In the genomic region with DNA sequence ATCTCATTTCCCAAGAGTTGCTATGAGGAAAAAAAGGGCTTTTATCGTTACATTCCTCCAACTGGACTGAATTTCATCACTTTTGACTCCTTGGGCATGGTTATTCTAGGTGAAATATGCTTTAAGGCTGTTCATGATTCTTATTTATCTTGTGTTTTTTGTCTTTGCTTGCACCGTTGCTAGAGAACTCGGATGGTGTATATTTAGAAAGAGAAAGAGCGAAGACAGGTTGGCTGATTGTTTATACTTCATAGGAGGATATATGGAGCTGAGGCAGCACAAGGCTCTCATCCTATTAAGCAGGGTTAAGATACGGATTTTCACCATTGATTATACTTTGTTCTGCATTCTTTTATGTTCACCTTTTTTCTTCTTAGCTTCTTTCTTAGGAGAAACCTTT, we compare ENCODE assay signal across 25 cellular contexts.
"Had no signal": no experiment of that assay in that cellular context is flagged by ENCODE, and none has a peak within 500 bp of the region (broad histone marks: within the 10 kb centered on the region; RNA-seq: fewer than 3 reads in every experiment).

No MANE protein-coding gene starts in this region.

- H3K4me3 ChIP-seq: dorsolateral prefrontal cortex, gastrocnemius medialis, heart left ventricle, hepatocyte, lung, right atrium auricular region, thoracic aorta, tibial nerve, upper lobe of left lung had no signal

- H3K9me3 ChIP-seq: gastrocnemius medialis, heart left ventricle, right atrium auricular region, thoracic aorta, tibial nerve, upper lobe of left lung had no signal

- H3K4me2 ChIP-seq: hepatocyte had no signal

- H3K4me1 ChIP-seq: gastrocnemius medialis, heart left ventricle, parathyroid adenoma, right atrium auricular region, tibial nerve, upper lobe of left lung had no signal

- ATAC-seq: gastrocnemius medialis; heart left ventricle; left lobe of liver; natural killer cell; sciatic nerve; stimulated activated effector memory CD8-positive, alpha-beta T cell treated with anti-CD3 and anti-CD28 coated beads, Interleukin-12 subunit alpha, Interleukin-12 subunit beta, amount 100 ng/mL, for 72 hours; stimulated activated naive CD8-positive, alpha-beta T cell treated with anti-CD3 and anti-CD28 coated beads, Interleukin-15, Interleukin-2, amounts not matched to agents 100 U/mL and 50 U/mL, for 24 hours had no signal

- H3K27me3 Mint-ChIP-seq: progenitor cell of endocrine pancreas had no signal

- DNase-seq: cerebellar nuclear complex; dorsolateral prefrontal cortex; effector CD4-positive, alpha-beta T cell; foreskin fibroblast; gastrocnemius medialis; heart left ventricle; kidney; natural killer cell; occipital lobe; stimulated activated CD4-positive, alpha-beta T cell treated with anti-CD3 and anti-CD28 coated beads, Interleukin-2, amount 100 ng/mL, for 24 hours; stimulated activated CD4-positive, alpha-beta T cell treated with anti-CD3 and anti-CD28 coated beads, Interleukin-4, amount 100 ng/mL, for 24 hours; stimulated activated naive CD8-positive, alpha-beta T cell treated with anti-CD3 and anti-CD28 coated beads, Interleukin-15, Interleukin-2, amounts not matched to agents 100 U/mL and 50 U/mL, for 24 hours; upper lobe of left lung had no signal

- H3K36me3 ChIP-seq: gastrocnemius medialis, heart left ventricle, right atrium auricular region, thoracic aorta, tibial nerve, upper lobe of left lung had no signal

- H3K9ac ChIP-seq: parathyroid adenoma had no signal

- H3K27ac ChIP-seq: dorsolateral prefrontal cortex, gastrocnemius medialis, hepatocyte, parathyroid adenoma, right atrium auricular region, thoracic aorta, tibial nerve, upper lobe of left lung had no signal

- H3K4me3 Mint-ChIP-seq: memory B cell; natural killer cell; stimulated activated effector memory CD8-positive, alpha-beta T cell treated with anti-CD3 and anti-CD28 coated beads, Interleukin-12 subunit alpha, Interleukin-12 subunit beta, amount 100 ng/mL, for 72 hours had no signal

- H3K27ac Mint-ChIP-seq: memory B cell; natural killer cell; progenitor cell of endocrine pancreas; stimulated activated effector memory CD8-positive, alpha-beta T cell treated with anti-CD3 and anti-CD28 coated beads, Interleukin-12 subunit alpha, Interleukin-12 subunit beta, amount 100 ng/mL, for 72 hours had no signal

- FAIRE-seq: urothelium cell line had no signal

- H3K9me3 Mint-ChIP-seq: memory B cell; natural killer cell; stimulated activated effector memory CD8-positive, alpha-beta T cell treated with anti-CD3 and anti-CD28 coated beads, Interleukin-12 subunit alpha, Interleukin-12 subunit beta, amount 100 ng/mL, for 72 hours had no signal

- H3K27me3 ChIP-seq: gastrocnemius medialis, hepatocyte, right atrium auricular region, tibial nerve, upper lobe of left lung had no signal

- H3K36me3 Mint-ChIP-seq: memory B cell; natural killer cell; stimulated activated effector memory CD8-positive, alpha-beta T cell treated with anti-CD3 and anti-CD28 coated beads, Interleukin-12 subunit alpha, Interleukin-12 subunit beta, amount 100 ng/mL, for 72 hours had no signal

- H3K4me1 Mint-ChIP-seq: memory B cell; natural killer cell; stimulated activated effector memory CD8-positive, alpha-beta T cell treated with anti-CD3 and anti-CD28 coated beads, Interleukin-12 subunit alpha, Interleukin-12 subunit beta, amount 100 ng/mL, for 72 hours had no signal
